10 cellular contexts compared by ENCODE assay signal in genomic region chr12:47025798-47026197, GRCh38.
"Had no signal": no experiment of that assay in that cellular context is flagged by ENCODE, and none has a peak within 500 bp of the region (broad histone marks: within the 10 kb centered on the region; RNA-seq: fewer than 3 reads in every experiment).

No MANE protein-coding gene starts in this region.

- H2AFZ ChIP-seq: GM23248 had no signal

- H3K27ac Mint-ChIP-seq: H9, HFFc6 had no signal

- ATAC-seq: HCT116 had no signal

- H3K9me3 Mint-ChIP-seq: H9, HFFc6 had no signal

- DNase-seq: GM23248, GOT3, H7, H9, HCEC 1CT, HFFc6 had no signal

- H3K27ac ChIP-seq: GM23248 had no signal

- H3K36me3 ChIP-seq: HAP-1 had no signal

- H3K4me3 Mint-ChIP-seq: H9, HFFc6 had no signal

- H3K9me3 ChIP-seq: HAP-1 had no signal

- H3K4me3 ChIP-seq: GM23248, HAP-1 had no signal

- H3K4me1 Mint-ChIP-seq: H9 had no signal

- H3K9ac ChIP-seq: GM23248 had no signal

- H3K4me1 ChIP-seq: HAP-1 had no signal

- FAIRE-seq: H1, H54 had no signal
